In the genomic region with DNA sequence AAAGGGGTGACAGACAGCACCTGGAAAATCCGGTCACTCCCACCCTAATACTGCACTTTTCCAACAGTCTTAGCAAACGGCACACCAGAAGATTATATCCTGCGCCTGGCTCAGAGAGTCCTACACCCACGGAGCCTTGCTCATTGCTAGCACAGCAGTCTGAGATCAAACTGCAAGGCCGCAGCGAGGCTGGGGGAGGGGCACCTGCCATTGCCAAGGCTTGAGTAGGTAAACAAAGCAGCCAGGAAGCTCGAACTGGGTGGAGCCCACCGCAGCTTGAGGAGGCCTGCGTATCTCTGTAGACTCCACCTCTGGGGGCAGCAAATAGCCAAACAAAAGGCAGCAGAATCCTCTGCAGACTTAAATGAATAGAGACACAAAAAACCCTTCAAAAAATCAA, we compare ENCODE assay signal across 8 cellular contexts.
DNase-seq lines count a peak whose midpoint lies in the region; ATAC-seq and TF ChIP-seq lines count a peak whose summit lies in the region.
"Not testable (repeated sequence)": the region's sequence is repeated elsewhere in the genome, so short reads cannot be mapped to it uniquely, and the experiment has no call there.

No MANE protein-coding gene starts in this region.

- intact Hi-C loops in activated B cell treated with CpG ODN at 0.5 μM for 24 hours (cut with micrococcal nuclease); lower lobe of right lung (cut with DNase I); thyroid gland (cut with DNase I): not testable (repeated sequence)

- not testable (repeated sequence) for H3K4me1 ChIP-seq in lower lobe of right lung, thyroid gland

- not testable (repeated sequence) for H3K27ac ChIP-seq in lower lobe of right lung, thyroid gland

- not testable (repeated sequence) for H3K9me3 ChIP-seq in lower lobe of right lung, thyroid gland

- not testable (repeated sequence) for ATAC-seq in activated B cell treated with CpG ODN at 0.5 μM for 24 hours (ENCODE audit: low read depth); lower lobe of right lung
- ATAC-seq in activated naive CD8-positive, alpha-beta T cell treated with anti-CD3 and anti-CD28 coated beads, Interleukin-2, amount 10 ng/mL, durations not matched to agents 7 days and 5 days (ENCODE audit: low read depth), result peak; percentile 43

- H3K27ac Mint-ChIP-seq in activated B cell treated with CpG ODN at 0.5 μM for 24 hours, result peak overlapping the region; percentile 63
- peak overlapping the region; percentile 90 for H3K27ac Mint-ChIP-seq in activated naive CD8-positive, alpha-beta T cell treated with anti-CD3 and anti-CD28 coated beads, Interleukin-2, amount 10 ng/mL, durations not matched to agents 7 days and 5 days

- CTCF ChIA-PET in activated B cell treated with CpG ODN at 0.5 μM for 24 hours (lab: Charles Lee), result interaction anchor here (0.6 to 1.1 kb wide), 2 partner anchors 13 to 88 kb away, joined by 3 read pairs; no protein-coding TSS in a partner anchor

- peak; percentile 30 for DNase-seq in GM12864 (ENCODE audit: low read depth)
- peak; percentile 89 for DNase-seq in NCI-H69 (lab: John Stamatoyannopoulos, UW)
- DNase-seq in activated B cell treated with CpG ODN at 0.5 μM for 24 hours, result not testable (repeated sequence)
- DNase-seq in activated T-cell treated with anti-CD3 and anti-CD28 coated beads for 24 hours (ENCODE audit: low read depth), result peak; percentile 44
- DNase-seq in activated naive CD8-positive, alpha-beta T cell treated with anti-CD3 and anti-CD28 coated beads, Interleukin-2, amount 10 ng/mL, durations not matched to agents 7 days and 5 days, result peak; percentile 77
- DNase-seq in lower lobe of right lung, result peak; percentile 67
- DNase-seq in stimulated activated CD4-positive, alpha-beta T cell treated with anti-CD3 and anti-CD28 coated beads, TNF-alpha, amount 100 ng/mL, for 1 hour (ENCODE audit: low read depth in 3 of 3, low spot score in 1 of 3), result peak in 2 of 3 donors; percentile 37 to 63
- peak; percentile 20 to 32 for DNase-seq in thyroid gland

- 80 to 84% methylated on average over 9 of the region's 9 CpGs for WGBS in thyroid gland, 2 donors

- not testable (repeated sequence) for H3K9me3 Mint-ChIP-seq in activated B cell treated with CpG ODN at 0.5 μM for 24 hours
- H3K9me3 Mint-ChIP-seq in activated naive CD8-positive, alpha-beta T cell treated with anti-CD3 and anti-CD28 coated beads, Interleukin-2, amount 10 ng/mL, durations not matched to agents 7 days and 5 days, result peaks cover 15% of the 10 kb centered on the region

- H3K36me3 ChIP-seq in lower lobe of right lung, thyroid gland: not testable (repeated sequence)

- TF ChIP-seq POLR2A in thyroid gland (IDR thresholded peaks at IDR 0.05), result not testable (repeated sequence)

- not testable (repeated sequence) for H3K27me3 Mint-ChIP-seq in activated B cell treated with CpG ODN at 0.5 μM for 24 hours; activated naive CD8-positive, alpha-beta T cell treated with anti-CD3 and anti-CD28 coated beads, Interleukin-2, amount 10 ng/mL, durations not matched to agents 7 days and 5 days

- TF ChIP-seq CTCF in GM12864 (IDR thresholded peaks at IDR 0.05; ENCODE audit: low read depth, low read length, missing control alignments), result peak; percentile 22
- TF ChIP-seq CTCF in activated B cell treated with CpG ODN at 0.5 μM for 24 hours (IDR thresholded peaks at IDR 0.05); lower lobe of right lung (IDR thresholded peaks at IDR 0.05); thyroid gland (IDR thresholded peaks at IDR 0.05): not testable (repeated sequence)

- H3K4me1 Mint-ChIP-seq in activated B cell treated with CpG ODN at 0.5 μM for 24 hours, result peaks cover 25% of the 10 kb centered on the region
- H3K4me1 Mint-ChIP-seq in activated naive CD8-positive, alpha-beta T cell treated with anti-CD3 and anti-CD28 coated beads, Interleukin-2, amount 10 ng/mL, durations not matched to agents 7 days and 5 days, result peaks cover 22% of the 10 kb centered on the region

- POLR2A ChIA-PET in activated B cell treated with CpG ODN at 0.5 μM for 24 hours (lab: Charles Lee), result not testable (repeated sequence)
- POLR2A ChIA-PET in activated naive CD8-positive, alpha-beta T cell treated with anti-CD3 and anti-CD28 coated beads, Interleukin-2, amount 10 ng/mL, durations not matched to agents 7 days and 5 days (lab: Charles Lee), result interaction anchor here (0.6 to 1.8 kb wide), 5 partner anchors 9 to 145 kb away, joined by 3 to 8 read pairs (median 5); a partner anchor contains a TSS

- not testable (repeated sequence) for H3K4me3 ChIP-seq in GM12864 (ENCODE audit: low read depth, low read length); lower lobe of right lung; thyroid gland (replicated peaks in 1 of 3)

- H3K4me3 Mint-ChIP-seq in activated B cell treated with CpG ODN at 0.5 μM for 24 hours, result not testable (repeated sequence)
- H3K4me3 Mint-ChIP-seq in activated naive CD8-positive, alpha-beta T cell treated with anti-CD3 and anti-CD28 coated beads, Interleukin-2, amount 10 ng/mL, durations not matched to agents 7 days and 5 days, result peak overlapping the region; percentile 61

- H3K27me3 ChIP-seq in lower lobe of right lung (ENCODE audit: low read depth); thyroid gland: not testable (repeated sequence)

- H3K36me3 Mint-ChIP-seq in activated B cell treated with CpG ODN at 0.5 μM for 24 hours (ENCODE audit: low read depth), result not testable (repeated sequence)
- H3K36me3 Mint-ChIP-seq in activated naive CD8-positive, alpha-beta T cell treated with anti-CD3 and anti-CD28 coated beads, Interleukin-2, amount 10 ng/mL, durations not matched to agents 7 days and 5 days, result peaks cover 24% of the 10 kb centered on the region
